1 cellular context compared by ENCODE assay signal in the genomic region with DNA sequence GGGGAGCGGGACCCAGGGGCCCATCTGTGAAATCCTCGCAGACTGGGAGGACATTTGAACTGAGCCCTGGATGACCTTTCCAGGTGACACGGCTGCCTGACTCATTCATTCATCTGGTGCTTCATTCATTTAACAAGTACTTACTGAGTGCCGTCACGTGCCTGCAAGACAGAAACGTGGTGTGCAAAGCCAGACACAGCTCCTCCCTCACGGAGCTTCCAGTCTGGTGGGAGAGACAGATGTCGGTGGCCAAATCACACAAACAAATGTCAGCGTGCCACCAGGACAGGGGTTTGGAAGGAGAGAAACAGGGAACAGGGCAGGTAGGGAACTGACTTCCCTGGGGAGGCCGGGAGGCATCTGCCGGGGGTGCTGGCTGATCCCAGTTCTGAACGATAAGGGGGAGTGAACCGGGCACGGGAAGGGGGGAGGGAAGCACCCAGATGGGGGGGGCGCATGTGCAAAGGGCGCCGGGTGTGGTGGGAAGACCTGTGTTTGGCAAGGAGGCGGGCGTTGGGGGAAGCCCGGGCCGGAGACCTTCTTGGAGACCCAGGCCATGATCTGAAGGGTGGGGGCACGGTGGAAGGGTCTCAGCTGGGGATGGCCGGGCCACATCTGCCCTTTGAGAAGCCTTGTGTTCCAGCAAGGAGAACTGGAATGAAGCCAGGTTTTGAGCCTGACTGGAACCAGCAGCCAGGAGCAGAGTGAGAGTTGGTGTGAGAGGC.
TF ChIP-seq lines count a peak whose summit lies in the region.

No MANE protein-coding gene starts in this region.

TF ChIP-seq in K562, 482 proteins besides CTCF, POLR2A, EP300 and RAD21 (continued from another document):
- no peak for TF ChIP-seq CCNT2 (IDR thresholded peaks at IDR 0.05; ENCODE audit: borderline replicate concordance, extremely low read depth, insufficient read length, low read depth, low read length)
- TF ChIP-seq CBX3 (IDR thresholded peaks at IDR 0.05; ENCODE audit: borderline replicate concordance in 1 of 2, low read length in 2 of 2): peak in 1 of 2 experiments; percentile 59; a peak in 1 of 3 replicates
- TF ChIP-seq CTBP1 (IDR thresholded peaks at IDR 0.05; ENCODE audit: borderline replicate concordance): no peak
- TF ChIP-seq ZNF316 (IDR thresholded peaks at IDR 0.05): peak; percentile 80
- TF ChIP-seq, protein P1, sequence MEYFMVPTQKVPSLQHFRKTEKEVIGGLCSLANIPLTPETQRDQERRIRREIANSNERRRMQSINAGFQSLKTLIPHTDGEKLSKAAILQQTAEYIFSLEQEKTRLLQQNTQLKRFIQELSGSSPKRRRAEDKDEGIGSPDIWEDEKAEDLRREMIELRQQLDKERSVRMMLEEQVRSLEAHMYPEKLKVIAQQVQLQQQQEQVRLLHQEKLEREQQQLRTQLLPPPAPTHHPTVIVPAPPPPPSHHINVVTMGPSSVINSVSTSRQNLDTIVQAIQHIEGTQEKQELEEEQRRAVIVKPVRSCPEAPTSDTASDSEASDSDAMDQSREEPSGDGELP (CRISPR knock-in tag; IDR thresholded peaks at IDR 0.05; ENCODE audit: borderline replicate concordance): peak; percentile 23; the same call in 1 of the 2 replicates
- TF ChIP-seq, protein P2, sequence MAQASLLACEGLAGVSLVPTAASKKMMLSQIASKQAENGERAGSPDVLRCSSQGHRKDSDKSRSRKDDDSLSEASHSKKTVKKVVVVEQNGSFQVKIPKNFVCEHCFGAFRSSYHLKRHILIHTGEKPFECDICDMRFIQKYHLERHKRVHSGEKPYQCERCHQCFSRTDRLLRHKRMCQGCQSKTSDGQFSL (CRISPR knock-in tag; IDR thresholded peaks at IDR 0.05): peak; percentile 63; the same call in 1 of the 2 replicates
- TF ChIP-seq, protein P2 (tag; IDR thresholded peaks at IDR 0.05): no peak
- TF ChIP-seq BRCA1 (IDR thresholded peaks at IDR 0.05): no peak
- TF ChIP-seq BRCA1 (CRISPR knock-in tag; IDR thresholded peaks at IDR 0.05): no peak
- TF ChIP-seq TRIM24 (IDR thresholded peaks at IDR 0.05): peak in 1 of 2 experiments; percentile 40; a peak in 1 of 4 replicates
- TF ChIP-seq USF2 (CRISPR knock-in tag; IDR thresholded peaks at IDR 0.05): peak; percentile 49; the same call in 1 of the 2 replicates
- TF ChIP-seq E2F6 (IDR thresholded peaks at IDR 0.05; ENCODE audit: borderline replicate concordance in 1 of 2, extremely low read depth in 1 of 2, insufficient read depth in 1 of 2, insufficient read length in 1 of 2, low read depth in 1 of 2, low read length in 1 of 2, poor library complexity in 1 of 2, severe bottlenecking in 1 of 2): peak in 1 of 2 experiments; percentile 34
- peak; percentile 18; the same call in 1 of the 2 replicates for TF ChIP-seq STAG1 (CRISPR knock-in tag; IDR thresholded peaks at IDR 0.05; ENCODE audit: borderline replicate concordance)
- TF ChIP-seq USF1 (CRISPR knock-in tag; IDR thresholded peaks at IDR 0.05): peak; percentile 79
